ENCODE assay signal across 16 cellular contexts in genomic region chr7:45328397-45329080, GRCh38.
A peak's percentile ranks its signal among the peaks of the same experiment; 100 is the strongest.
DNase-seq lines count a peak whose midpoint lies in the region; ATAC-seq and TF ChIP-seq lines count a peak whose summit lies in the region.
"Had no signal": no experiment of that assay in that cellular context is flagged by ENCODE, and none has a peak within 500 bp of the region (broad histone marks: within the 10 kb centered on the region; RNA-seq: fewer than 3 reads in every experiment).

No MANE protein-coding gene starts in this region.

- H4K12ac ChIP-seq in trophoblast cell (ENCODE audit: low read depth, low read length), result peak overlapping the region; percentile 40

- BruUV-seq in A673 (replicated peaks; lab: Mats Ljungman, UMichigan), result no TSS peak

- no peak overlapping the region for H3K4me3 ChIP-seq in left ventricle myocardium inferior
- no peak overlapping the region for H3K4me3 ChIP-seq in trophoblast cell (ENCODE audit: low read depth, low read length)
- H3K4me3 ChIP-seq in A673 (ENCODE audit: low read depth, low read length, poor library complexity, severe bottlenecking), result no peak overlapping the region
- H3K4me3 ChIP-seq: SJSA1 had no signal

- H3K36me3 ChIP-seq in left ventricle myocardium inferior (no peaks in the 10 kb centered on the region), KOPT-K1 (ENCODE audit: insufficient read depth, low read length) (no peaks in the 10 kb centered on the region), trophoblast cell (ENCODE audit: control insufficient read depth in 1 of 2, insufficient read depth in 2 of 2, low read length in 2 of 2) (no peaks in the 10 kb centered on the region), A673 (ENCODE audit: insufficient read depth, low read length, poor library complexity, severe bottlenecking) (no peaks in the 10 kb centered on the region)
- H3K36me3 ChIP-seq: SJSA1 had no signal

- WGBS in trophoblast cell (ENCODE audit: extremely low coverage, insufficient coverage, insufficient read length), result no CpG with 5 or more reads among the region's 5 CpGs

- no peak for TF ChIP-seq CTCF in left ventricle myocardium inferior (IDR thresholded peaks at IDR 0.05; ENCODE audit: borderline replicate concordance)
- no peak for TF ChIP-seq CTCF in A673 (conservative IDR thresholded peaks at IDR 0.05; ENCODE audit: low read depth, low read length)

- H3K4me2 ChIP-seq in trophoblast cell (ENCODE audit: low read length), result no peak overlapping the region

- no peak overlapping the region for H3K14ac ChIP-seq in trophoblast cell (ENCODE audit: low read length)

- no peak overlapping the region for H2BK12ac ChIP-seq in trophoblast cell (ENCODE audit: low read length)

- H2AFZ ChIP-seq in trophoblast cell (ENCODE audit: insufficient read depth, low read length, poor library complexity), result no peak overlapping the region

- ATAC-seq in Right ventricle myocardium superior (ENCODE audit: poor library complexity), result peak; percentile 71
- no peak for ATAC-seq in HG03025 (IDR thresholded peaks at IDR 0.05; ENCODE audit: low FRiP score, unreplicated experiment)

- no peak overlapping the region for H2BK5ac ChIP-seq in trophoblast cell (ENCODE audit: low read depth, low read length, poor library complexity)

- DNase-seq in Right ventricle myocardium superior, result peak; percentile 46
- DNase-seq in left ventricle myocardium inferior, result no peak
- DNase-seq in astrocyte of the hippocampus (ENCODE audit: low read depth, low spot score), result peak; percentile 51
- no peak for DNase-seq in trophoblast cell
- no peak for DNase-seq in T-helper 2 cell
- DNase-seq in A673 (ENCODE audit: low spot score), result no peak
- DNase-seq: NCI-H1417 treated with DMSO at 0.1 percent for 48 hours, NCI-H2029, NCI-H2171, NCI-H446, OCI-M1 had no signal

- H3K9me3 ChIP-seq in left ventricle myocardium inferior (replicated peaks), result peaks cover 10% of the 10 kb centered on the region
- peaks cover 14% of the 10 kb centered on the region for H3K9me3 ChIP-seq in KOPT-K1 (ENCODE audit: insufficient read depth, low read length, poor library complexity, severe bottlenecking)
- peaks cover 3% of the 10 kb centered on the region for H3K9me3 ChIP-seq in trophoblast cell (ENCODE audit: insufficient read depth, low read depth, low read length)
- peaks cover 8% of the 10 kb centered on the region for H3K9me3 ChIP-seq in A673 (ENCODE audit: low read depth, low read length, poor library complexity, severe bottlenecking)
- H3K9me3 ChIP-seq: SJSA1 had no signal

- POLR2A ChIA-PET in A673 (lab: Charles Lee; ENCODE audit: low non-redundant PET), result interaction anchor here (0.7 kb wide), 1 partner anchor 48 kb away, joined by 8 read pairs; no protein-coding TSS in a partner anchor

- no peaks in the 10 kb centered on the region for H3K79me1 ChIP-seq in trophoblast cell (ENCODE audit: low read length)

- no peak overlapping the region for H3K9ac ChIP-seq in trophoblast cell (ENCODE audit: low read length)

- no peak overlapping the region for H3K18ac ChIP-seq in trophoblast cell (ENCODE audit: low read length)

- H3K27ac ChIP-seq in left ventricle myocardium inferior (replicated peaks) (no peak overlapping the region), KOPT-K1 (ENCODE audit: low read depth, low read length, poor library complexity, severe bottlenecking) (peak overlapping the region; percentile 26), trophoblast cell (ENCODE audit: low read depth, low read length) (no peak overlapping the region), A673 (ENCODE audit: low read depth, low read length, poor library complexity, severe bottlenecking) (no peak overlapping the region)
- H3K27ac ChIP-seq: C4-2B, RWPE1, SJSA1 had no signal

- CTCF ChIA-PET in A673 (lab: Charles Lee), result no interaction called here

- intact Hi-C loops in Right ventricle myocardium superior (cut with DNase I) (no loop called here), left ventricle myocardium inferior (cut with micrococcal nuclease) (no loop called here), A673 (cut with micrococcal nuclease; ENCODE audit: unreplicated experiment) (no loop called here)

- H3K27me3 ChIP-seq in left ventricle myocardium inferior (ENCODE audit: low read depth) (peaks cover 7% of the 10 kb centered on the region), trophoblast cell (ENCODE audit: insufficient read depth, low read length) (no peaks in the 10 kb centered on the region), A673 (replicated peaks; ENCODE audit: insufficient read depth, low read depth, low read length, poor library complexity) (no peaks in the 10 kb centered on the region)
- H3K27me3 ChIP-seq: SJSA1 had no signal

- H3K79me2 ChIP-seq in trophoblast cell (ENCODE audit: control insufficient read depth, insufficient read depth, low read length, poor library complexity), result no peaks in the 10 kb centered on the region

- H2BK120ac ChIP-seq in trophoblast cell (ENCODE audit: insufficient read depth, low read length, poor library complexity), result no peak overlapping the region

- no peak overlapping the region for H3K23ac ChIP-seq in trophoblast cell (ENCODE audit: low read length)

- H3K4me1 ChIP-seq in left ventricle myocardium inferior (peaks cover 12% of the 10 kb centered on the region), trophoblast cell (ENCODE audit: control insufficient read depth in 1 of 2, insufficient read depth in 2 of 2, low read length in 2 of 2) (no peaks in the 10 kb centered on the region), A673 (ENCODE audit: insufficient read depth, low read length, poor library complexity, severe bottlenecking) (no peaks in the 10 kb centered on the region)
- H3K4me1 ChIP-seq: SJSA1 had no signal

- H2AK5ac ChIP-seq in trophoblast cell (ENCODE audit: low read length), result no peak overlapping the region

- H4K91ac ChIP-seq in trophoblast cell (ENCODE audit: low read depth, low read length), result no peak overlapping the region

- H3K4ac ChIP-seq in trophoblast cell (ENCODE audit: low read depth, low read length), result no peak overlapping the region

- no peak overlapping the region for H4K8ac ChIP-seq in trophoblast cell (ENCODE audit: low read depth, low read length)

Comparison
In these comparisons a context has a peak if more than half of its experiments do, and no peak if none do; other contexts are left out.
1. DNase-seq: peak in Right ventricle myocardium superior (single experiment) and astrocyte of the hippocampus (single experiment); none in left ventricle myocardium inferior (single experiment), trophoblast cell (0 of 2), T-helper 2 cell (0 of 5) and A673 (single experiment).